2 cellular contexts compared by ENCODE assay signal in the genomic region with DNA sequence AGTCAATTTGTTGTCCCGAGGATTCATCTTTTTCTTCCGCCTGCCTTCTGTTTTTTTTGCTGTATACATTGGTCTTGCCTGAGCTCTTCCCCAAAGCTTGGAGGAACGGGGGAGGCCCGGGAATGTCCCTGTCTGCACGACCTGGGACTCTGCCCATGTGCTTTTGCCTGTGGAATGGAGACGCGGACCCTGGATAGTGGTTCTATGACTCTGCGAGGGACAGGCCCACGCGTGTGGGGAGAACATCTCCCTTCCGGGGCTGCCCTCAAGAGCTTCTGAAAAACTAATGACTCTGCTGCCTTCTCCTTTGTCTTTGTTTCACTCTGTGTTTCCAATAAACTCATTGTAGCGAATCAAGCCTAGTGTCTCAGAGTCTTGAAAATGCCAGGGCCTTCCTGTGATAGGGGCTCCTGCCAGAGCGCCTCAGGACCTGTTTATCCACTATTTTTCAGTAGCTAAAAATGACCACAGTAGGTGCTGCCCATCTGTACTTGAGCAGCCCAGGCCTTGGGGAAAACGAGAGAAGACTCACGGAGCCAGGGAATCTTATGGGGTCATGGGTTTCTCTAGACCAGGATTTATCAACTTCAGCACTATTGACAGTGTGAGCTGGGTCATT.
TF ChIP-seq lines count a peak whose summit lies in the region.

No MANE protein-coding gene starts in this region.

TF ChIP-seq in IMR-90, 13 proteins besides CTCF, POLR2A, EP300 and RAD21:
- TF ChIP-seq CHD1 (IDR thresholded peaks at IDR 0.05; ENCODE audit: low read depth, low read length) (no peak), SMC3 (IDR thresholded peaks at IDR 0.05; ENCODE audit: low read depth, low read length) (no peak), MAFK (IDR thresholded peaks at IDR 0.05; ENCODE audit: low read depth, low read length) (no peak), FOS (IDR thresholded peaks at IDR 0.05; ENCODE audit: low read depth, low read length) (no peak), CEBPB (IDR thresholded peaks at IDR 0.05; ENCODE audit: low read depth, low read length) (no peak), NFE2L2 (IDR thresholded peaks at IDR 0.05; ENCODE audit: low read depth, low read length) (no peak), RCOR1 (IDR thresholded peaks at IDR 0.05; ENCODE audit: insufficient replicate concordance, low read length) (no peak)
- TF ChIP-seq, protein P1, sequence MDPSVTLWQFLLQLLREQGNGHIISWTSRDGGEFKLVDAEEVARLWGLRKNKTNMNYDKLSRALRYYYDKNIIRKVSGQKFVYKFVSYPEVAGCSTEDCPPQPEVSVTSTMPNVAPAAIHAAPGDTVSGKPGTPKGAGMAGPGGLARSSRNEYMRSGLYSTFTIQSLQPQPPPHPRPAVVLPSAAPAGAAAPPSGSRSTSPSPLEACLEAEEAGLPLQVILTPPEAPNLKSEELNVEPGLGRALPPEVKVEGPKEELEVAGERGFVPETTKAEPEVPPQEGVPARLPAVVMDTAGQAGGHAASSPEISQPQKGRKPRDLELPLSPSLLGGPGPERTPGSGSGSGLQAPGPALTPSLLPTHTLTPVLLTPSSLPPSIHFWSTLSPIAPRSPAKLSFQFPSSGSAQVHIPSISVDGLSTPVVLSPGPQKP (IDR thresholded peaks at IDR 0.05; ENCODE audit: borderline replicate concordance, low read depth, low read length), result no peak
- TF ChIP-seq, protein P2, sequence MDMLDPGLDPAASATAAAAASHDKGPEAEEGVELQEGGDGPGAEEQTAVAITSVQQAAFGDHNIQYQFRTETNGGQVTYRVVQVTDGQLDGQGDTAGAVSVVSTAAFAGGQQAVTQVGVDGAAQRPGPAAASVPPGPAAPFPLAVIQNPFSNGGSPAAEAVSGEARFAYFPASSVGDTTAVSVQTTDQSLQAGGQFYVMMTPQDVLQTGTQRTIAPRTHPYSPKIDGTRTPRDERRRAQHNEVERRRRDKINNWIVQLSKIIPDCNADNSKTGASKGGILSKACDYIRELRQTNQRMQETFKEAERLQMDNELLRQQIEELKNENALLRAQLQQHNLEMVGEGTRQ (IDR thresholded peaks at IDR 0.05; ENCODE audit: low read depth, low read length), result no peak

TF ChIP-seq in H1, 55 proteins besides CTCF, POLR2A, EP300 and RAD21:
- TF ChIP-seq RFX5 (IDR thresholded peaks at IDR 0.05; ENCODE audit: borderline replicate concordance, low read depth, low read length) (no peak), BACH1 (IDR thresholded peaks at IDR 0.05; ENCODE audit: low read length) (no peak), EGR1 (IDR thresholded peaks at IDR 0.05; ENCODE audit: borderline replicate concordance, low read depth, low read length) (no peak), EZH2 (IDR thresholded peaks at IDR 0.05; ENCODE audit: low read depth, low read length, severe bottlenecking) (no peak), TAF7 (optimal IDR thresholded peaks at IDR 0.05; ENCODE audit: borderline replicate concordance, low read depth, low read length) (no peak), JUN (IDR thresholded peaks at IDR 0.05; ENCODE audit: low read depth, low read length) (no peak), KDM4A (IDR thresholded peaks at IDR 0.05; ENCODE audit: low read depth, low read length, severe bottlenecking) (no peak), SAP30 (IDR thresholded peaks at IDR 0.05; ENCODE audit: insufficient read depth, insufficient replicate concordance, low read length) (no peak), HDAC2 (IDR thresholded peaks at IDR 0.05; ENCODE audit: borderline replicate concordance in 1 of 2, low read depth in 2 of 2, low read length in 2 of 2) (no peak), CEBPB (IDR thresholded peaks at IDR 0.05; ENCODE audit: low read depth, low read length) (no peak), TBP (IDR thresholded peaks at IDR 0.05; ENCODE audit: low read depth, low read length) (no peak), CREB1 (IDR thresholded peaks at IDR 0.05) (no peak), JUND (IDR thresholded peaks at IDR 0.05; ENCODE audit: low read length) (no peak)
- TF ChIP-seq, protein P3, sequence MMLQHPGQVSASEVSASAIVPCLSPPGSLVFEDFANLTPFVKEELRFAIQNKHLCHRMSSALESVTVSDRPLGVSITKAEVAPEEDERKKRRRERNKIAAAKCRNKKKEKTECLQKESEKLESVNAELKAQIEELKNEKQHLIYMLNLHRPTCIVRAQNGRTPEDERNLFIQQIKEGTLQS (IDR thresholded peaks at IDR 0.05; ENCODE audit: insufficient read depth, low read depth, low read length), result no peak
- TF ChIP-seq, protein P4, sequence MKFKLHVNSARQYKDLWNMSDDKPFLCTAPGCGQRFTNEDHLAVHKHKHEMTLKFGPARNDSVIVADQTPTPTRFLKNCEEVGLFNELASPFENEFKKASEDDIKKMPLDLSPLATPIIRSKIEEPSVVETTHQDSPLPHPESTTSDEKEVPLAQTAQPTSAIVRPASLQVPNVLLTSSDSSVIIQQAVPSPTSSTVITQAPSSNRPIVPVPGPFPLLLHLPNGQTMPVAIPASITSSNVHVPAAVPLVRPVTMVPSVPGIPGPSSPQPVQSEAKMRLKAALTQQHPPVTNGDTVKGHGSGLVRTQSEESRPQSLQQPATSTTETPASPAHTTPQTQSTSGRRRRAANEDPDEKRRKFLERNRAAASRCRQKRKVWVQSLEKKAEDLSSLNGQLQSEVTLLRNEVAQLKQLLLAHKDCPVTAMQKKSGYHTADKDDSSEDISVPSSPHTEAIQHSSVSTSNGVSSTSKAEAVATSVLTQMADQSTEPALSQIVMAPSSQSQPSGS (IDR thresholded peaks at IDR 0.05; ENCODE audit: low read length), result no peak
- TF ChIP-seq, protein P5, sequence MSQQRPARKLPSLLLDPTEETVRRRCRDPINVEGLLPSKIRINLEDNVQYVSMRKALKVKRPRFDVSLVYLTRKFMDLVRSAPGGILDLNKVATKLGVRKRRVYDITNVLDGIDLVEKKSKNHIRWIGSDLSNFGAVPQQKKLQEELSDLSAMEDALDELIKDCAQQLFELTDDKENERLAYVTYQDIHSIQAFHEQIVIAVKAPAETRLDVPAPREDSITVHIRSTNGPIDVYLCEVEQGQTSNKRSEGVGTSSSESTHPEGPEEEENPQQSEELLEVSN (IDR thresholded peaks at IDR 0.05), result no peak
